In genomic region chr2:112047537-112048235, GRCh38 we compare ENCODE assay signal across 20 cellular contexts. TPM values are rescaled to one million over a fixed set of nuclear protein-coding genes. Genes with fewer than 3 reads are reported as not detected.
DNase-seq lines count a peak whose midpoint lies in the region; ATAC-seq and TF ChIP-seq lines count a peak whose summit lies in the region.
"Had no signal": no experiment of that assay in that cellular context is flagged by ENCODE, and none has a peak within 500 bp of the region (broad histone marks: within the 10 kb centered on the region; RNA-seq: fewer than 3 reads in every experiment).

No MANE protein-coding gene starts in this region.

- no peaks in the 10 kb centered on the region for H3K36me3 ChIP-seq in endodermal cell (ENCODE audit: control insufficient read depth, insufficient read depth, low read length)
- no peaks in the 10 kb centered on the region for H3K36me3 ChIP-seq in left lung
- H3K36me3 ChIP-seq: ovary, stomach, uterus had no signal

- peak; percentile 38 for DNase-seq in SK-N-DZ (ENCODE audit: low spot score)
- DNase-seq in endodermal cell = peak; percentile 93
- no peak for DNase-seq in left lung
- DNase-seq in type B pancreatic cell (ENCODE audit: extremely low spot score, unreplicated experiment) = no peak
- DNase-seq in ACHN = no peak
- DNase-seq in activated T-cell treated with anti-CD3 and anti-CD28 coated beads, Interleukin-2, amount 50 U/mL, for 48 hours = no peak
- no peak for DNase-seq in effector memory CD8-positive, alpha-beta T cell
- DNase-seq: activated CD4-positive, alpha-beta T cell treated with anti-CD3 and anti-CD28 coated beads for 4 hours; activated effector memory CD4-positive, alpha-beta T cell treated with anti-CD3 and anti-CD28 coated beads, Interleukin-2, amount 50 U/mL, for 16 hours; amygdala; NCI-H1092 treated with DMSO at 0.1 percent for 48 hours; NCI-H2107; NCI-H526; OCI-M1; ovary; stomach; T-helper 9 cell; uterus had no signal

- 18 to 32% methylated on average over 6 to 7 of the region's 7 CpGs for WGBS in endodermal cell (ENCODE audit: insufficient coverage in 1 of 2, insufficient read length in 1 of 2), 2 experiments

- H3K4me3 Mint-ChIP-seq in endodermal cell (peak overlapping the region; percentile 13), type B pancreatic cell (no peak overlapping the region)
- no peak overlapping the region for H3K4me3 Mint-ChIP-seq in effector memory CD8-positive, alpha-beta T cell

- H3K9ac ChIP-seq in endodermal cell (ENCODE audit: extremely low read depth, low read length, poor library complexity, severe bottlenecking) = peak overlapping the region; percentile 71

- H3K27me3 Mint-ChIP-seq in endodermal cell (ENCODE audit: insufficient read depth) (no peaks in the 10 kb centered on the region), type B pancreatic cell (no peaks in the 10 kb centered on the region)
- peaks cover 9 to 16% of the 10 kb centered on the region in 2 donors for H3K27me3 Mint-ChIP-seq in effector memory CD8-positive, alpha-beta T cell

- H3K9me3 Mint-ChIP-seq in endodermal cell (peaks cover 49% of the 10 kb centered on the region), type B pancreatic cell (peaks cover 4% of the 10 kb centered on the region)
- H3K9me3 Mint-ChIP-seq in effector memory CD8-positive, alpha-beta T cell = no peaks in the 10 kb centered on the region

- intact Hi-C loops in left lung (cut with DNase I) = loop anchor here in 1 of 2 donors (5.0 kb wide), 1 partner anchor 150 kb away; the partner anchor contains the start of gene MERTK

- H3K4me1 Mint-ChIP-seq in endodermal cell = peaks cover 36% of the 10 kb centered on the region
- H3K4me1 Mint-ChIP-seq in type B pancreatic cell (ENCODE audit: unreplicated experiment) = peaks cover 10% of the 10 kb centered on the region
- peaks cover 0 to 3% of the 10 kb centered on the region in 2 donors for H3K4me1 Mint-ChIP-seq in effector memory CD8-positive, alpha-beta T cell (ENCODE audit: low read depth in 2 of 2)

- ATAC-seq in left lung (peak; percentile 83), GM21447 (IDR thresholded peaks at IDR 0.05; ENCODE audit: unreplicated experiment) (no peak)
- no peak for ATAC-seq in effector memory CD8-positive, alpha-beta T cell (replicated peaks)

- TF ChIP-seq CTCF in endodermal cell (conservative IDR thresholded peaks at IDR 0.05) (no peak), left lung (IDR thresholded peaks at IDR 0.05) (no peak), type B pancreatic cell (conservative IDR thresholded peaks at IDR 0.05) (no peak)

- H3K9me3 ChIP-seq in endodermal cell (ENCODE audit: control insufficient read depth, low read length) (peaks cover 36% of the 10 kb centered on the region), left lung (peaks cover 6 to 10% of the 10 kb centered on the region in 2 donors)
- H3K9me3 ChIP-seq: ovary had no signal

- H3K4me3 ChIP-seq in endodermal cell (ENCODE audit: low read length) = peak overlapping the region; percentile 73
- no peak overlapping the region for H3K4me3 ChIP-seq in left lung
- H3K4me3 ChIP-seq: ovary, SK-N-MC, stomach, uterus had no signal

- H3K36me3 Mint-ChIP-seq in endodermal cell (ENCODE audit: low read depth) (peaks cover 10% of the 10 kb centered on the region), type B pancreatic cell (peaks cover 3% of the 10 kb centered on the region)
- H3K36me3 Mint-ChIP-seq in effector memory CD8-positive, alpha-beta T cell (ENCODE audit: insufficient read depth) = no peaks in the 10 kb centered on the region

- no peaks in the 10 kb centered on the region for H3K27me3 ChIP-seq in endodermal cell (ENCODE audit: control insufficient read depth, insufficient read depth, low read length, poor library complexity, severe bottlenecking)
- no peaks in the 10 kb centered on the region for H3K27me3 ChIP-seq in left lung
- H3K27me3 ChIP-seq: ovary, stomach, uterus had no signal

- H3K27ac Mint-ChIP-seq in endodermal cell (peak overlapping the region; percentile 98), type B pancreatic cell (peak overlapping the region; percentile 32)
- no peak overlapping the region for H3K27ac Mint-ChIP-seq in effector memory CD8-positive, alpha-beta T cell

- peaks cover 3% of the 10 kb centered on the region for H3K4me1 ChIP-seq in endodermal cell (ENCODE audit: control insufficient read depth, insufficient read depth, low read length)
- H3K4me1 ChIP-seq in left lung = peaks cover 6 to 31% of the 10 kb centered on the region in 2 donors
- H3K4me1 ChIP-seq: uterus had no signal

- in situ Hi-C loops in ACHN (cut with HindIII; ENCODE audit: low pct_ligation_motif_present, low pct_unique_long_range_greater_than_20kb, low sequenced_read_pairs) = no loop called here

- H3K27ac ChIP-seq in endodermal cell (ENCODE audit: low read depth, low read length) (peak overlapping the region; percentile 71), left lung (no peak overlapping the region)
- H3K27ac ChIP-seq: ovary, SK-N-MC, uterus had no signal

RNA-seq across cellular contexts. Expression of gene TMEM87B, which starts 7.4 kb away (rescaled TPM):
- polyA plus RNA-seq in SK-N-DZ (2014; cell fraction: cytosol; rRNA removed) = 4.7 and 5.0 TPM in 2 replicates
- polyA plus RNA-seq in SK-N-DZ (2014; cell fraction: nucleus; rRNA removed) = 6.5 and 16.3 TPM in 2 replicates
- total RNA-seq in endodermal cell (10 to 100 TPM; 20.2 to 22.3 TPM), left lung (10 to 100 TPM; 32.2 to 36.8 TPM), type B pancreatic cell (ENCODE audit: low replicate concordance) (15.5 and 27.2 TPM in 2 replicates)
- polyA plus RNA-seq in endodermal cell (2013, experiment 1 of 2) = 12.8 TPM
- 14.4 TPM for polyA plus RNA-seq in endodermal cell (2013, experiment 2 of 2)

Comparison
In these comparisons a context has a peak if more than half of its experiments do, and no peak if none do; other contexts are left out.
1. DNase-seq: peak in SK-N-DZ (single experiment) and endodermal cell (single experiment); none in left lung (0 of 2), type B pancreatic cell (single experiment), ACHN (single experiment), activated T-cell treated with anti-CD3 and anti-CD28 coated beads, Interleukin-2, amount 50 U/mL, for 48 hours (0 of 2) and effector memory CD8-positive, alpha-beta T cell (0 of 3).
2. H3K27ac Mint-ChIP-seq: peak in endodermal cell (single experiment) and type B pancreatic cell (single experiment); none in effector memory CD8-positive, alpha-beta T cell (0 of 2).